ENCODE assay signal across 9 cellular contexts in genomic region chr20:33666293-33667244, GRCh38. TPM values are rescaled to one million over a fixed set of nuclear protein-coding genes. Genes with fewer than 3 reads are reported as not detected.
DNase-seq lines count a peak whose midpoint lies in the region; ATAC-seq, FAIRE-seq and TF ChIP-seq lines count a peak whose summit lies in the region.
"Had no signal": no experiment of that assay in that cellular context is flagged by ENCODE, and none has a peak within 500 bp of the region (broad histone marks: within the 10 kb centered on the region; RNA-seq: fewer than 3 reads in every experiment).

Gene ACTL10 (plus strand): TSS chr20:33666943. CDS start chr20:33667498, 555 bp downstream.

- H3K27ac ChIP-seq in endothelial cell of umbilical vein (ENCODE audit: insufficient read depth, low read depth, low read length) (peak within 1 kb of the TSS; percentile 21), mesodermal cell (ENCODE audit: low read depth, low read length, severe bottlenecking) (peak within 1 kb of the TSS; percentile 66)
- H3K27ac ChIP-seq: SK-N-MC had no signal

- H3K9ac ChIP-seq in endothelial cell of umbilical vein (replicated peaks; ENCODE audit: extremely low read depth, insufficient read depth, low read length) = peak within 1 kb of the TSS; percentile 7

- BruUV-seq in endothelial cell of umbilical vein (replicated peaks; lab: Mats Ljungman, UMichigan) = no TSS peak

- H3K9me1 ChIP-seq in endothelial cell of umbilical vein (replicated peaks; ENCODE audit: control insufficient read depth, extremely low read depth, insufficient read depth, low read length) = no peaks in the 10 kb centered on the region

- peak within 1 kb of the TSS; percentile 26 for H3K4me2 ChIP-seq in endothelial cell of umbilical vein (ENCODE audit: insufficient read depth, low read length)

- H3K4me3 ChIP-seq in BJ (ENCODE audit: low read depth, low read length) = peak within 1 kb of the TSS; percentile 46
- H3K4me3 ChIP-seq in endothelial cell of umbilical vein (replicated peaks in 1 of 3; ENCODE audit: insufficient read depth in 1 of 3, low read depth in 1 of 3, low read length in 3 of 3) = peak within 1 kb of the TSS; percentile 3 to 33 (median 17)
- peak within 1 kb of the TSS; percentile 22 for H3K4me3 ChIP-seq in mesodermal cell (ENCODE audit: extremely low read depth, insufficient read depth, low read length, poor library complexity, severe bottlenecking)
- H3K4me3 ChIP-seq: SK-N-MC had no signal

- dilution Hi-C loops in endothelial cell of umbilical vein (cut with MboI; ENCODE audit: extremely low pct_ligation_motif_present, low sequenced_read_pairs) = no loop called here

- H3K36me3 ChIP-seq in BJ (ENCODE audit: control insufficient read depth, insufficient read depth, low read length) (peaks cover 6% of the 10 kb centered on the region), endothelial cell of umbilical vein (ENCODE audit: control insufficient read depth in 2 of 2, extremely low read depth in 1 of 2, insufficient read depth in 2 of 2, low read length in 2 of 2) (peaks cover 0 to 2% of the 10 kb centered on the region in 2 experiments), mesodermal cell (ENCODE audit: control insufficient read depth, insufficient read depth, low read length) (peaks cover 38% of the 10 kb centered on the region)

- no peaks in the 10 kb centered on the region for H3K27me3 ChIP-seq in BJ (ENCODE audit: control insufficient read depth, insufficient read depth, low read length)
- H3K27me3 ChIP-seq in endothelial cell of umbilical vein (ENCODE audit: control insufficient read depth in 2 of 2, insufficient read depth in 2 of 2, low read length in 2 of 2) = no peaks in the 10 kb centered on the region

- H2AFZ ChIP-seq in endothelial cell of umbilical vein (ENCODE audit: low read depth, low read length) = peak within 1 kb of the TSS; percentile 57

- peak; percentile 98 for FAIRE-seq in endothelial cell of umbilical vein (lab: Jason Lieb, UNC)

- intact Hi-C loops in endothelial cell of umbilical vein (cut with micrococcal nuclease) = loop anchor here (2.0 to 10.0 kb wide), 3 partner anchors 20 to 401 kb away; partner anchors contain the start of genes E2F1 and RALY

- TF ChIP-seq POLR2A in GM19193 (IDR thresholded peaks at IDR 0.05; ENCODE audit: extremely low read depth, insufficient read depth, insufficient read length) (peak; percentile 76), endothelial cell of umbilical vein (IDR thresholded peaks at IDR 0.05; ENCODE audit: low read depth, low read length) (peak; percentile 87)

- TF ChIP-seq CTCF in BJ (IDR thresholded peaks at IDR 0.05; ENCODE audit: insufficient read depth, low read depth, low read length) (peak; percentile 68), endothelial cell of umbilical vein (IDR thresholded peaks at IDR 0.05; ENCODE audit: extremely low read depth in 1 of 2, insufficient read depth in 1 of 2, low read depth in 1 of 2, low read length in 2 of 2) (peak in 1 of 2 donors; percentile 53)

- CTCF ChIA-PET in BJ (lab: Yijun Ruan, JAX) (interaction anchor here (0.6 to 3.3 kb wide), 13 partner anchors 8 to 212 kb away, joined by 3 to 21 read pairs (median 7); no protein-coding TSS in a partner anchor), endothelial cell of umbilical vein (lab: Charles Lee) (interaction anchor here (0.6 to 3.3 kb wide), 19 partner anchors 9 to 402 kb away, joined by 3 to 36 read pairs (median 4); partner anchors contain the start of genes CBFA2T2, CDK5RAP1, SNTA1 and ZNF341)

- POLR2A ChIA-PET in BJ (lab: Charles Lee) (no interaction called here), endothelial cell of umbilical vein (lab: Charles Lee) (interaction anchor here (1.2 kb wide), 1 partner anchor 177 kb away, joined by 3 read pairs; the partner anchor contains the start of gene CBFA2T2)

- no peaks in the 10 kb centered on the region for H3K79me2 ChIP-seq in endothelial cell of umbilical vein (ENCODE audit: control insufficient read depth, insufficient read depth, low read length)

- peak; percentile 68 for ATAC-seq in HG03439 (IDR thresholded peaks at IDR 0.05; ENCODE audit: unreplicated experiment)

- peaks cover 23% of the 10 kb centered on the region for H3K4me1 ChIP-seq in endothelial cell of umbilical vein (ENCODE audit: control insufficient read depth, extremely low read depth, insufficient read depth, low read length)
- H3K4me1 ChIP-seq in mesodermal cell (ENCODE audit: control insufficient read depth, insufficient read depth, low read length, poor library complexity, severe bottlenecking) = peaks cover 9% of the 10 kb centered on the region

- DNase-seq in BJ (ENCODE audit: low read depth) = peak; percentile 91
- peak; percentile 99 for DNase-seq in NOMO-1 treated with dmso at 0.1 percent for 144 hours (lab: John Stamatoyannopoulos, UW; ENCODE audit: unreplicated experiment)
- DNase-seq in activated T-cell treated with anti-CD3 and anti-CD28 coated beads for 1 hour (ENCODE audit: low read depth) = peak; percentile 61
- peak; percentile 98 for DNase-seq in endothelial cell of umbilical vein (ENCODE audit: low read depth, low spot score)
- DNase-seq in stimulated activated CD8-positive, alpha-beta memory T cell treated with anti-CD3 and anti-CD28 coated beads, Interleukin-15, amount 100 ng/mL, for 24 hours (ENCODE audit: low read depth) = peak; percentile 46

- no peaks in the 10 kb centered on the region for H3K9me3 ChIP-seq in endothelial cell of umbilical vein (replicated peaks; ENCODE audit: control insufficient read depth, insufficient read depth, low read length)
- no peaks in the 10 kb centered on the region for H3K9me3 ChIP-seq in mesodermal cell (ENCODE audit: control insufficient read depth, low read length)

- 56 to 62% methylated on average over 49 of the region's 50 CpGs for WGBS in mesodermal cell (ENCODE audit: insufficient coverage in 2 of 2), 2 experiments

- no peaks in the 10 kb centered on the region for H4K20me1 ChIP-seq in endothelial cell of umbilical vein (replicated peaks; ENCODE audit: control insufficient read depth, extremely low read depth, insufficient read depth, low read length)

TF ChIP-seq in endothelial cell of umbilical vein, 7 proteins besides CTCF, POLR2A, EP300 and RAD21:
- TF ChIP-seq GATA2 (IDR thresholded peaks at IDR 0.05; ENCODE audit: insufficient read depth, insufficient read length, low read depth, low read length) = no peak
- TF ChIP-seq POLR2AphosphoS5 (IDR thresholded peaks at IDR 0.05; ENCODE audit: insufficient read depth, low read depth, low read length) = peak; percentile 86

RNA-seq across cellular contexts. Expression of gene ACTL10, which starts in this region (rescaled TPM):
- 0.44 and 0.67 TPM in 2 replicates for polyA plus RNA-seq in BJ (2011; rRNA removed)
- polyA minus RNA-seq in BJ (2011; rRNA and poly(A)+ RNA removed) = 0.38 and 0.62 TPM in 2 replicates
- total RNA-seq in endothelial cell of umbilical vein = 0.62 and 1.4 TPM in 2 replicates
- 0.92 and 1.0 TPM in 2 replicates for polyA plus RNA-seq in endothelial cell of umbilical vein
- polyA plus RNA-seq in endothelial cell of umbilical vein (2011; cell fraction: cytosol; rRNA removed) = 0.32 and 0.71 TPM in 2 replicates
- polyA plus RNA-seq in endothelial cell of umbilical vein (2011; cell fraction: nucleus; rRNA removed) = 0.22 and 0.25 TPM in 2 replicates
- 1.2 and 1.3 TPM in 2 replicates for polyA plus RNA-seq in endothelial cell of umbilical vein (2012)
- polyA minus RNA-seq in endothelial cell of umbilical vein = 0.34 and 0.51 TPM in 2 replicates
- 4.5 TPM for polyA minus RNA-seq in endothelial cell of umbilical vein (2011; cell fraction: cytosol; rRNA and poly(A)+ RNA removed)
- 0.48 and 1.0 TPM in 2 replicates for polyA minus RNA-seq in endothelial cell of umbilical vein (2011; cell fraction: nucleus; rRNA and poly(A)+ RNA removed)
- polyA plus RNA-seq in mesodermal cell (2013, experiment 1 of 2) = 0.18 TPM
- 0.25 TPM for polyA plus RNA-seq in mesodermal cell (2013, experiment 2 of 2)

Comparison
In these comparisons a context has a peak if more than half of its experiments do, and no peak if none do; other contexts are left out.
1. Peak in every context shown above with its lines: DNase-seq, ATAC-seq, H3K4me3 ChIP-seq and H3K27ac ChIP-seq.
2. Peak in DNase-seq and H3K4me3 ChIP-seq in BJ; RNA of the gene not detected or under 1 TPM.
3. DNase-seq: peak in every context shown above with its lines; median percentile 99 in NOMO-1 treated with dmso at 0.1 percent for 144 hours; 98 in endothelial cell of umbilical vein; 91 in BJ; 61 in activated T-cell treated with anti-CD3 and anti-CD28 coated beads for 1 hour; 46 in stimulated activated CD8-positive, alpha-beta memory T cell treated with anti-CD3 and anti-CD28 coated beads, Interleukin-15, amount 100 ng/mL, for 24 hours.